In genomic region chr2:216002693-216003092, GRCh38 we compare ENCODE assay signal across 1 cellular context.
TF ChIP-seq lines count a peak whose summit lies in the region.

No MANE protein-coding gene starts in this region.

TF ChIP-seq in K562, 482 proteins besides CTCF, POLR2A, EP300 and RAD21:
- peak; percentile 65 for TF ChIP-seq ZNF512 (tag; IDR thresholded peaks at IDR 0.05)
- 0 out of 4 replicates have a peak, but pooled peaks of 1 of the 2 experiments have one; percentile 13 for TF ChIP-seq BCLAF1 (IDR thresholded peaks at IDR 0.05; ENCODE audit: borderline replicate concordance in 1 of 2, control insufficient read depth in 1 of 2, low read depth in 2 of 2, low read length in 1 of 2)
- TF ChIP-seq RBM14 (IDR thresholded peaks at IDR 0.05; ENCODE audit: borderline replicate concordance, insufficient read depth, low read depth, low read length), result no peak
TF ChIP-seq in K562: peak in this region for 2.
